ENCODE assay signal across 9 cellular contexts in the genomic region with DNA sequence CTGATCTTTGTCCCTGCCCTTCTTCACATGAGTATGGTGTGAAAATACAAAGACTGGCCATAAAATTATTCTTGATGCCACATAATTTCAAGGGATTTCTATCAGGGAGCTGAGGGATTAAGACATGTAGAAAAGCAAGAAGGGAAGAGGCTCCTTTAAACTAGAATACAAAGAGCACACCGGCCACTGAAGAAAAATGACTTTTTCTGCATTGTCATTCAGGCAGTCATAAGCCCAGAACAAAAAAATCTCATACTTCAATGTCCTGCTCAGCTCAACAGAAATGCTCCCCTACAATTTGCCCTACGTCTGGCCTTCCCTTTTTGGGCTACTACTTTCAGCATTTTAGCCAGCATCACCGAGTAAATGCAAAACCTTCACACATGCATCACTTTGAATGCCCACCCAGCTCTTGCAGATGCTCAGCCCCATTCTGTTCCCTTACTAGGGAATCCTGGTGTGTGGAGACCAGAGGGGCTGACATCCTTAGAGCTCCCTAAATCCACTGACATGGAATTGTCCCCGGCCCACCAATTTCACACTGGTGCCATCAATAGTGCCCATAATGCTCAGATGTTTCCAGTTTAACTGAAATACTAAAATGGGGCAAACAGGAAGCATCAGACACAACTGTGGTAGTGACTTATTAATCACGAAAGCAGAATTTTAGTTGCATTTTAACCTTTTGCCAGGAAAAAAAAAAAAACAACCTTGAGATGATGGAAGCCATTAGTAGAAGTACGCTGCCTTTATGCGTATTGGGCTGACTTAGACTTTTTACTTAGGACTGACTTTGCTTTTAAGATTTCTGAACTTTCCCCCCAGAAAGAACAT. TPM values are rescaled to one million over a fixed set of nuclear protein-coding genes. Genes with fewer than 3 reads are reported as not detected.
A peak's percentile ranks its signal among the peaks of the same experiment; 100 is the strongest.
DNase-seq lines count a peak whose midpoint lies in the region; ATAC-seq and TF ChIP-seq lines count a peak whose summit lies in the region.
"Had no signal": no experiment of that assay in that cellular context is flagged by ENCODE, and none has a peak within 500 bp of the region (broad histone marks: within the 10 kb centered on the region; RNA-seq: fewer than 3 reads in every experiment).

No MANE protein-coding gene starts in this region.

- H3K4me3 ChIP-seq in GM08714 (ENCODE audit: low read length), result peak overlapping the region; percentile 71
- H3K4me3 ChIP-seq in Peyer's patch, result peak overlapping the region; percentile 18 to 92 (median 86)
- H3K4me3 ChIP-seq in esophagus muscularis mucosa, result peak overlapping the region; percentile 72 to 84 (median 76)
- H3K4me3 ChIP-seq in mucosa of descending colon, result no peak overlapping the region

- H3K9me3 ChIP-seq in Peyer's patch (no peaks in the 10 kb centered on the region), esophagus muscularis mucosa (no peaks in the 10 kb centered on the region), mucosa of descending colon (no peaks in the 10 kb centered on the region)

- ATAC-seq in mucosa of descending colon, result no peak

- H3K36me3 ChIP-seq in Peyer's patch, result peaks cover 0 to under 1% (median 0%) of the 10 kb centered on the region in 3 donors
- H3K36me3 ChIP-seq in esophagus muscularis mucosa, result peaks cover 0 to 3% (median 0%) of the 10 kb centered on the region in 4 donors
- H3K36me3 ChIP-seq in mucosa of descending colon (ENCODE audit: low read depth), result peaks cover 7% of the 10 kb centered on the region

- TF ChIP-seq POLR2A in Peyer's patch (IDR thresholded peaks at IDR 0.05) (no peak), esophagus muscularis mucosa (IDR thresholded peaks at IDR 0.05; ENCODE audit: low read depth) (no peak)

- no peaks in the 10 kb centered on the region for H3K27me3 ChIP-seq in Peyer's patch
- no peaks in the 10 kb centered on the region for H3K27me3 ChIP-seq in esophagus muscularis mucosa

- H3K4me1 ChIP-seq in Peyer's patch (peaks cover 28 to 84% (median 42%) of the 10 kb centered on the region in 4 donors), esophagus muscularis mucosa (peaks cover 63 to 84% (median 78%) of the 10 kb centered on the region in 4 donors), mucosa of descending colon (ENCODE audit: low read depth) (peaks cover 78% of the 10 kb centered on the region)

- no peak for DNase-seq in Peyer's patch
- no peak for DNase-seq in esophagus muscularis mucosa (ENCODE audit: extremely low spot score)
- peak; percentile 63 for DNase-seq in renal cortical epithelial cell (ENCODE audit: low read depth)
- no peak for DNase-seq in mucosa of descending colon
- DNase-seq in NCI-H1436 treated with DMSO at 0.1 percent for 48 hours (lab: John Stamatoyannopoulos, UW), result no peak
- DNase-seq in GDM1 (lab: John Stamatoyannopoulos, UW), result no peak
- no peak for DNase-seq in substantia nigra (lab: John Stamatoyannopoulos, UW)

- intact Hi-C loops in esophagus muscularis mucosa (cut with DNase I) (loop anchor here (5.0 kb wide), 1 partner anchor 37 kb away; no protein-coding TSS in a partner anchor), mucosa of descending colon (cut with DNase I, micrococcal nuclease) (no loop called here)

- no peak for TF ChIP-seq EP300 in esophagus muscularis mucosa (IDR thresholded peaks at IDR 0.05)

- H3K27ac ChIP-seq in Peyer's patch (peak overlapping the region; percentile 98 to 100 (median 100)), esophagus muscularis mucosa (replicated peaks in 1 of 4) (peak overlapping the region; percentile 92 to 99 (median 94)), substantia nigra (ENCODE audit: low read depth, low read length, poor library complexity, severe bottlenecking) (no peak overlapping the region)

- 47% methylated on average over 7 of the region's 7 CpGs for WGBS in esophagus muscularis mucosa

- TF ChIP-seq CTCF in Peyer's patch (IDR thresholded peaks at IDR 0.05) (no peak), esophagus muscularis mucosa (IDR thresholded peaks at IDR 0.05) (no peak), mucosa of descending colon (IDR thresholded peaks at IDR 0.05) (no peak)

RNA-seq across cellular contexts. Expression of gene MAP3K14, which starts 2.7 kb away (rescaled TPM):
- 10 to 100 TPM; 16.5 to 30.4 (median 24.7) TPM for total RNA-seq in Peyer's patch
- 10 to 100 TPM in 3 of 4 donors, 1 to 10 TPM in 1; 7.8 to 26.5 (median 10.6) TPM for total RNA-seq in esophagus muscularis mucosa
- total RNA-seq in renal cortical epithelial cell, result 3.1 and 9.9 TPM in 2 replicates
- 10 to 100 TPM; 16.6 to 27.9 (median 18.0) TPM for total RNA-seq in mucosa of descending colon

RNA-seq across cellular contexts. Expression of gene SPATA32, which starts 52.2 kb away (rescaled TPM):
- total RNA-seq in Peyer's patch (not detected), esophagus muscularis mucosa (not detected), renal cortical epithelial cell (0.10 TPM in 1 of 2 replicates, not detected in the other), mucosa of descending colon (under 1 TPM in 2 of 3 donors, not detected in 1; 0.19 to 0.22 TPM)
- total RNA-seq: dermis microvascular lymphatic vessel endothelial cell had no signal
